Comparison of ENCODE assay signal across 1 cellular context in the genomic region with DNA sequence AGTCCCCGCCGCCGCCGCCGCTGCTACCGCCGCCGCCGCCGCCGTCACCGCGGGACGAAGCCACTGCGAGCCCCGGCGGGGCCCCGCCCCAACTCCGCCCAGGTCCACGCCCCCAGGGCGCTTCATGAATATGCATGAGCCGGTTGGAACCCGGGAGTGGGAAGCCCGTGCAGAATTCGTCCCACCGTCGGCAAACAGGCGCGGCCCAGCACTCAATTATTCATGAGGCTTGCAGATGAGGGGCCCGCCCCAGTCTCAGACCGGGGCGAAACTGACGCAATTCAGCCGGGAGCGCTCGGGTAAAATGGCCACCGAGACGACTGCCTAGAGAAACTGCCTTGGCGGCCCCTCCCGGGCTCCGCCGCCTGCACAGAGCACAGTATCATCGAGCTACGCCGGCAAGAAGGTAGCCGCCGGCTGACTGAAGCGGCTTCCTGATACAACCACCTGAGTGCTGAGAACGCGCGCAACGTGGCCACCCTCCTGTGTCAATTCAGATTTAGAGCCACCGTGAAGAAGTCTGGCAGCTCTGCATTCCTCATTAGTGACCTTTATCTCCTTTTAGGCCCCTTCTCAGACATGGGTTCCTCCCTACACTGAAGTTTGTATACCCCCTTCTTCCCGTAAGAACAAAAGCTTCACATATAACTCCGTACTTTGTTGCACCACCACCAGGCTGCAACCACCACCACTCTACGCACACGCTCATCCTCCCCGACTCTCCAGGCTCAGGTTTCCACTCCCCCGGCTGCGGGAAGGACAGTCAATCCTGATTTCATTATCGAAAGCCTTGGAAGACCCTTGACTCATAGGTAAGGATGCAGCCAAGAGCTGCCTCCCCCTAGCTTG.
A peak's percentile ranks its signal among the peaks of the same experiment; 100 is the strongest.
TF ChIP-seq lines count a peak whose summit lies in the region.

A gene with protein sequence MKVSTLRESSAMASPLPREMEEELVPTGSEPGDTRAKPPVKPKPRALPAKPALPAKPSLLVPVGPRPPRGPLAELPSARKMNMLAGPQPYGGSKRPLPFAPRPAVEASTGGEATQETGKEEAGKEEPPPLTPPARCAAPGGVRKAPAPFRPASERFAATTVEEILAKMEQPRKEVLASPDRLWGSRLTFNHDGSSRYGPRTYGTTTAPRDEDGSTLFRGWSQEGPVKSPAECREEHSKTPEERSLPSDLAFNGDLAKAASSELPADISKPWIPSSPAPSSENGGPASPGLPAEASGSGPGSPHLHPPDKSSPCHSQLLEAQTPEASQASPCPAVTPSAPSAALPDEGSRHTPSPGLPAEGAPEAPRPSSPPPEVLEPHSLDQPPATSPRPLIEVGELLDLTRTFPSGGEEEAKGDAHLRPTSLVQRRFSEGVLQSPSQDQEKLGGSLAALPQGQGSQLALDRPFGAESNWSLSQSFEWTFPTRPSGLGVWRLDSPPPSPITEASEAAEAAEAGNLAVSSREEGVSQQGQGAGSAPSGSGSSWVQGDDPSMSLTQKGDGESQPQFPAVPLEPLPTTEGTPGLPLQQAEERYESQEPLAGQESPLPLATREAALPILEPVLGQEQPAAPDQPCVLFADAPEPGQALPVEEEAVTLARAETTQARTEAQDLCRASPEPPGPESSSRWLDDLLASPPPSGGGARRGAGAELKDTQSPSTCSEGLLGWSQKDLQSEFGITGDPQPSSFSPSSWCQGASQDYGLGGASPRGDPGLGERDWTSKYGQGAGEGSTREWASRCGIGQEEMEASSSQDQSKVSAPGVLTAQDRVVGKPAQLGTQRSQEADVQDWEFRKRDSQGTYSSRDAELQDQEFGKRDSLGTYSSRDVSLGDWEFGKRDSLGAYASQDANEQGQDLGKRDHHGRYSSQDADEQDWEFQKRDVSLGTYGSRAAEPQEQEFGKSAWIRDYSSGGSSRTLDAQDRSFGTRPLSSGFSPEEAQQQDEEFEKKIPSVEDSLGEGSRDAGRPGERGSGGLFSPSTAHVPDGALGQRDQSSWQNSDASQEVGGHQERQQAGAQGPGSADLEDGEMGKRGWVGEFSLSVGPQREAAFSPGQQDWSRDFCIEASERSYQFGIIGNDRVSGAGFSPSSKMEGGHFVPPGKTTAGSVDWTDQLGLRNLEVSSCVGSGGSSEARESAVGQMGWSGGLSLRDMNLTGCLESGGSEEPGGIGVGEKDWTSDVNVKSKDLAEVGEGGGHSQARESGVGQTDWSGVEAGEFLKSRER (N-terminal part only) (minus strand): TSS at position 67 of the 849 bp plus-strand sequence. CDS start 3,067 bp downstream, outside the sequence.

TF ChIP-seq in HCT116, 20 proteins besides CTCF, POLR2A, EP300 and RAD21 (continued from another document):
- TF ChIP-seq EZH2phosphoT487 (IDR thresholded peaks at IDR 0.05; ENCODE audit: borderline replicate concordance) = no peak
- TF ChIP-seq, protein P1, sequence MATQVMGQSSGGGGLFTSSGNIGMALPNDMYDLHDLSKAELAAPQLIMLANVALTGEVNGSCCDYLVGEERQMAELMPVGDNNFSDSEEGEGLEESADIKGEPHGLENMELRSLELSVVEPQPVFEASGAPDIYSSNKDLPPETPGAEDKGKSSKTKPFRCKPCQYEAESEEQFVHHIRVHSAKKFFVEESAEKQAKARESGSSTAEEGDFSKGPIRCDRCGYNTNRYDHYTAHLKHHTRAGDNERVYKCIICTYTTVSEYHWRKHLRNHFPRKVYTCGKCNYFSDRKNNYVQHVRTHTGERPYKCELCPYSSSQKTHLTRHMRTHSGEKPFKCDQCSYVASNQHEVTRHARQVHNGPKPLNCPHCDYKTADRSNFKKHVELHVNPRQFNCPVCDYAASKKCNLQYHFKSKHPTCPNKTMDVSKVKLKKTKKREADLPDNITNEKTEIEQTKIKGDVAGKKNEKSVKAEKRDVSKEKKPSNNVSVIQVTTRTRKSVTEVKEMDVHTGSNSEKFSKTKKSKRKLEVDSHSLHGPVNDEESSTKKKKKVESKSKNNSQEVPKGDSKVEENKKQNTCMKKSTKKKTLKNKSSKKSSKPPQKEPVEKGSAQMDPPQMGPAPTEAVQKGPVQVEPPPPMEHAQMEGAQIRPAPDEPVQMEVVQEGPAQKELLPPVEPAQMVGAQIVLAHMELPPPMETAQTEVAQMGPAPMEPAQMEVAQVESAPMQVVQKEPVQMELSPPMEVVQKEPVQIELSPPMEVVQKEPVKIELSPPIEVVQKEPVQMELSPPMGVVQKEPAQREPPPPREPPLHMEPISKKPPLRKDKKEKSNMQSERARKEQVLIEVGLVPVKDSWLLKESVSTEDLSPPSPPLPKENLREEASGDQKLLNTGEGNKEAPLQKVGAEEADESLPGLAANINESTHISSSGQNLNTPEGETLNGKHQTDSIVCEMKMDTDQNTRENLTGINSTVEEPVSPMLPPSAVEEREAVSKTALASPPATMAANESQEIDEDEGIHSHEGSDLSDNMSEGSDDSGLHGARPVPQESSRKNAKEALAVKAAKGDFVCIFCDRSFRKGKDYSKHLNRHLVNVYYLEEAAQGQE (IDR thresholded peaks at IDR 0.05; ENCODE audit: low read depth) = no peak
- TF ChIP-seq, protein P2, sequence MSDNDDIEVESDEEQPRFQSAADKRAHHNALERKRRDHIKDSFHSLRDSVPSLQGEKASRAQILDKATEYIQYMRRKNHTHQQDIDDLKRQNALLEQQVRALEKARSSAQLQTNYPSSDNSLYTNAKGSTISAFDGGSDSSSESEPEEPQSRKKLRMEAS (IDR thresholded peaks at IDR 0.05) = peak; percentile 69
- no peak for TF ChIP-seq EZH2 (IDR thresholded peaks at IDR 0.05)
- TF ChIP-seq CEBPB (IDR thresholded peaks at IDR 0.05; ENCODE audit: low read depth) = peak; percentile 76; the same call in 1 of the 2 replicates
- no peak for TF ChIP-seq SRF (IDR thresholded peaks at IDR 0.05; ENCODE audit: low read depth)
- no peak for TF ChIP-seq ELF1 (IDR thresholded peaks at IDR 0.05; ENCODE audit: borderline replicate concordance, low read depth)
- no peak for TF ChIP-seq ZFX (IDR thresholded peaks at IDR 0.05)
- TF ChIP-seq, protein P3, sequence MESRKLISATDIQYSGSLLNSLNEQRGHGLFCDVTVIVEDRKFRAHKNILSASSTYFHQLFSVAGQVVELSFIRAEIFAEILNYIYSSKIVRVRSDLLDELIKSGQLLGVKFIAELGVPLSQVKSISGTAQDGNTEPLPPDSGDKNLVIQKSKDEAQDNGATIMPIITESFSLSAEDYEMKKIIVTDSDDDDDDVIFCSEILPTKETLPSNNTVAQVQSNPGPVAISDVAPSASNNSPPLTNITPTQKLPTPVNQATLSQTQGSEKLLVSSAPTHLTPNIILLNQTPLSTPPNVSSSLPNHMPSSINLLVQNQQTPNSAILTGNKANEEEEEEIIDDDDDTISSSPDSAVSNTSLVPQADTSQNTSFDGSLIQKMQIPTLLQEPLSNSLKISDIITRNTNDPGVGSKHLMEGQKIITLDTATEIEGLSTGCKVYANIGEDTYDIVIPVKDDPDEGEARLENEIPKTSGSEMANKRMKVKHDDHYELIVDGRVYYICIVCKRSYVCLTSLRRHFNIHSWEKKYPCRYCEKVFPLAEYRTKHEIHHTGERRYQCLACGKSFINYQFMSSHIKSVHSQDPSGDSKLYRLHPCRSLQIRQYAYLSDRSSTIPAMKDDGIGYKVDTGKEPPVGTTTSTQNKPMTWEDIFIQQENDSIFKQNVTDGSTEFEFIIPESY (IDR thresholded peaks at IDR 0.05; ENCODE audit: extremely low read depth, insufficient replicate concordance, low read length) = peak; percentile 56
- TF ChIP-seq FOSL1 (IDR thresholded peaks at IDR 0.05; ENCODE audit: low read depth) = no peak
- TF ChIP-seq SIN3A (IDR thresholded peaks at IDR 0.05; ENCODE audit: low read depth) = peak; percentile 44; the same call in 1 of the 2 replicates
- no peak for TF ChIP-seq TCF7L2 (IDR thresholded peaks at IDR 0.05; ENCODE audit: borderline replicate concordance, extremely low read depth, insufficient read depth, insufficient read length)
- no peak for TF ChIP-seq CBX3 (IDR thresholded peaks at IDR 0.05; ENCODE audit: low read depth)
- peak; percentile 93 for TF ChIP-seq POLR2AphosphoS5 (IDR thresholded peaks at IDR 0.05; ENCODE audit: low read depth, low read length)
- TF ChIP-seq, protein P4, sequence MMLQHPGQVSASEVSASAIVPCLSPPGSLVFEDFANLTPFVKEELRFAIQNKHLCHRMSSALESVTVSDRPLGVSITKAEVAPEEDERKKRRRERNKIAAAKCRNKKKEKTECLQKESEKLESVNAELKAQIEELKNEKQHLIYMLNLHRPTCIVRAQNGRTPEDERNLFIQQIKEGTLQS (IDR thresholded peaks at IDR 0.05) = no peak
- peak; percentile 59 for TF ChIP-seq SP1 (IDR thresholded peaks at IDR 0.05; ENCODE audit: low read depth)
- TF ChIP-seq JUND (IDR thresholded peaks at IDR 0.05) = no peak
- no peak for TF ChIP-seq EGR1 (IDR thresholded peaks at IDR 0.05; ENCODE audit: low read depth)
- no peak for TF ChIP-seq ZNF274 (IDR thresholded peaks at IDR 0.05; ENCODE audit: low read depth, low read length)
TF ChIP-seq in HCT116: peak in this region for 7.
